Comparison of ENCODE assay signal across 8 cellular contexts in genomic region chr19:48363810-48364563, GRCh38. TPM values are rescaled to one million over a fixed set of nuclear protein-coding genes. Genes with fewer than 3 reads are reported as not detected.
DNase-seq lines count a peak whose midpoint lies in the region; ATAC-seq and TF ChIP-seq lines count a peak whose summit lies in the region.

SYNGR4 (plus strand) TSS chr19:48364367; CDS start chr19:48365843, 1,476 bp downstream.
TMEM143 (minus strand) TSS chr19:48363940; CDS start chr19:48363920, 20 bp downstream.

- intact Hi-C loops in left cardiac atrium (cut with DNase I) = no loop called here
- intact Hi-C loops in posterior cingulate gyrus (cut with DNase I) = loop anchor here (5.0 kb wide), 1 partner anchor 42 kb away; a partner anchor contains a TSS

- peaks cover 4% of the 10 kb centered on the region for H3K27me3 Mint-ChIP-seq in T-helper 1 cell treated with Interleukin-12 subunit alpha and Interleukin-12 subunit beta and Interleukin-4 antibody, amounts not matched to agents 30 μg/mL and 1 μg/mL, for 36 hours (ENCODE audit: low read depth)

- peak; percentile 99 for DNase-seq in NCI-H1694 (lab: John Stamatoyannopoulos, UW)
- peak; percentile 94 to 100 (median 98) for DNase-seq in amygdala (lab: John Stamatoyannopoulos, UW)
- peak; percentile 99 for DNase-seq in left cardiac atrium
- peak; percentile 97 to 100 (median 98) for DNase-seq in posterior cingulate gyrus
- peak; percentile 99 for DNase-seq in upper lobe of left lung

- ATAC-seq in GM18498 (IDR thresholded peaks at IDR 0.05; ENCODE audit: unreplicated experiment) = peak; percentile 84
- peak; percentile 84 for ATAC-seq in HG02885 (IDR thresholded peaks at IDR 0.05; ENCODE audit: poor library complexity, unreplicated experiment)
- ATAC-seq in left cardiac atrium = peak; percentile 96
- ATAC-seq in upper lobe of left lung (ENCODE audit: low FRiP score in 2 of 2) = peak; percentile 97 to 99

- no peaks in the 10 kb centered on the region for H3K27me3 ChIP-seq in upper lobe of left lung

- no peaks in the 10 kb centered on the region for H3K9me3 ChIP-seq in upper lobe of left lung

- peaks cover 2% of the 10 kb centered on the region for H3K36me3 Mint-ChIP-seq in T-helper 1 cell treated with Interleukin-12 subunit alpha and Interleukin-12 subunit beta and Interleukin-4 antibody, amounts not matched to agents 30 μg/mL and 1 μg/mL, for 36 hours (ENCODE audit: low read depth)

- H3K36me3 ChIP-seq in upper lobe of left lung = peaks cover 0 to 5% (median 0%) of the 10 kb centered on the region in 4 donors

- peaks cover 5 to 16% (median 11%) of the 10 kb centered on the region in 4 donors for H3K4me1 ChIP-seq in upper lobe of left lung

- peak within 1 kb of the TSS; percentile 92 for H3K27ac Mint-ChIP-seq in T-helper 1 cell treated with Interleukin-12 subunit alpha and Interleukin-12 subunit beta and Interleukin-4 antibody, amounts not matched to agents 30 μg/mL and 1 μg/mL, for 36 hours

- 0 to 3% methylated on average over 46 to 47 of the region's 57 CpGs for WGBS in upper lobe of left lung, 2 donors

- H3K4me3 ChIP-seq in upper lobe of left lung = peak within 1 kb of the TSS; percentile 49 to 77 (median 57)

- H3K27ac ChIP-seq in upper lobe of left lung = peak within 1 kb of the TSS; percentile 87 to 95 (median 92)

- TF ChIP-seq CTCF in upper lobe of left lung (IDR thresholded peaks at IDR 0.05) = peak in 1 of 6 experiments; percentile 30

- H3K4me1 Mint-ChIP-seq in T-helper 1 cell treated with Interleukin-12 subunit alpha and Interleukin-12 subunit beta and Interleukin-4 antibody, amounts not matched to agents 30 μg/mL and 1 μg/mL, for 36 hours (ENCODE audit: low read depth) = peaks cover 20% of the 10 kb centered on the region

- peak in 2 of 4 donors; percentile 19 to 63 for TF ChIP-seq POLR2A in upper lobe of left lung (IDR thresholded peaks at IDR 0.05)

- H3K4me3 Mint-ChIP-seq in T-helper 1 cell treated with Interleukin-12 subunit alpha and Interleukin-12 subunit beta and Interleukin-4 antibody, amounts not matched to agents 30 μg/mL and 1 μg/mL, for 36 hours = peak within 1 kb of the TSS; percentile 79

- no peak for TF ChIP-seq EP300 in upper lobe of left lung (IDR thresholded peaks at IDR 0.05)

- no peaks in the 10 kb centered on the region for H3K9me3 Mint-ChIP-seq in T-helper 1 cell treated with Interleukin-12 subunit alpha and Interleukin-12 subunit beta and Interleukin-4 antibody, amounts not matched to agents 30 μg/mL and 1 μg/mL, for 36 hours

RNA-seq across cellular contexts. Expression of gene SYNGR4, which starts in this region (rescaled TPM):
- not detected for total RNA-seq in left cardiac atrium
- not detected for total RNA-seq in upper lobe of left lung

RNA-seq across cellular contexts. Expression of gene TMEM143, which starts in this region (rescaled TPM):
- total RNA-seq in left cardiac atrium = 10 to 100 TPM; 30.5 to 43.0 TPM
- total RNA-seq in upper lobe of left lung = 10 to 100 TPM in 4 of 6 donors, 1 to 10 TPM in 2; 4.7 to 34.6 (median 16.6) TPM

Comparison
In these comparisons a context has a peak if more than half of its experiments do, and no peak if none do; other contexts are left out.
1. Peak in every context shown above with its lines: DNase-seq, ATAC-seq, H3K4me3 ChIP-seq and H3K27ac ChIP-seq.